In the genomic region with DNA sequence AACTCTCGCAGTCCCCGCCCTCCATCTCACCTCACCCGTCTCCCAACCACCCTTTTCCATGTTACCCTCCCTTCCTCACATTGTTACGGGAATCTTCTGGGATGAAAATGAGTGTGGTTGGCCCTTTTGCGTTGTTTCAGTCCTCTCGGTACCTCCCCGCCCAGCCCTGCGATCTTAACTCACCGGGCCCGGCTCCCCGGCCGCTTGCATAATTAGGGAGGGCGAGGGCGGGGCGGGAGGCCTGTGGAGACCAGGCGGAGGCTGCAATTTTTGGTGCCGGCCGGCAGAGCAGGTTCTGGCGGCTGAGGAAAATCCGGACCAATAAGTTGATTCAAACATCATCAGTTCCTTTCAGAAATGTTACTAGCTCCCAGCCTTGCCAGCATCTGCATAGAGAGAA, we compare ENCODE assay signal across 21 cellular contexts. TPM values are rescaled to one million over a fixed set of nuclear protein-coding genes. Genes with fewer than 3 reads are reported as not detected.
DNase-seq lines count a peak whose midpoint lies in the region; ATAC-seq, FAIRE-seq and TF ChIP-seq lines count a peak whose summit lies in the region.
"Had no signal": no experiment of that assay in that cellular context is flagged by ENCODE, and none has a peak within 500 bp of the region (broad histone marks: within the 10 kb centered on the region; RNA-seq: fewer than 3 reads in every experiment).

No MANE protein-coding gene starts in this region.

- no peaks in the 10 kb centered on the region for H3K36me3 ChIP-seq in K562 (ENCODE audit: control insufficient read depth, insufficient read depth, low read length)
- H3K36me3 ChIP-seq in iPS-15b (ENCODE audit: control insufficient read depth, insufficient read depth, low read length), result no peaks in the 10 kb centered on the region

- no peak overlapping the region for H3K27ac ChIP-seq in K562 (ENCODE audit: extremely low read depth, low read depth, low read length)
- no peak overlapping the region for H3K27ac ChIP-seq in substantia nigra (ENCODE audit: low read depth, low read length, poor library complexity, severe bottlenecking)
- H3K27ac ChIP-seq: VCaP had no signal

- BruUV-seq in K562 (replicated peaks; lab: Mats Ljungman, UMichigan), result no TSS peak

- peaks cover 89% of the 10 kb centered on the region for H3K27me3 Mint-ChIP-seq in activated naive CD4-positive, alpha-beta T cell treated with anti-CD3 and anti-CD28 coated beads, Interleukin-2, amount 10 ng/mL, durations not matched to agents 7 days and 5 days

- no peaks in the 10 kb centered on the region for H4K20me1 ChIP-seq in K562 (replicated peaks; ENCODE audit: control insufficient read depth, insufficient read depth, low read length)

- H3K4me3 Mint-ChIP-seq in activated naive CD4-positive, alpha-beta T cell treated with anti-CD3 and anti-CD28 coated beads, Interleukin-2, amount 10 ng/mL, durations not matched to agents 7 days and 5 days, result no peak overlapping the region
- H3K4me3 Mint-ChIP-seq: nephron progenitor cell had no signal

- H3K4me1 ChIP-seq in K562 (replicated peaks in 1 of 2; ENCODE audit: control insufficient read depth in 2 of 2, insufficient read depth in 2 of 2, low read length in 2 of 2) (peaks cover 2 to 12% of the 10 kb centered on the region in 2 experiments; a peak in 4 of 5 replicates), iPS-15b (ENCODE audit: control insufficient read depth, insufficient read depth, low read length) (peaks cover 12% of the 10 kb centered on the region)

- FAIRE-seq in K562 (lab: Jason Lieb, UNC), result no peak

- 0 out of 2 replicates have a peak overlapping the region, but pooled peaks have one; percentile 12 for H3K4me3 ChIP-seq in K562
- H3K4me3 ChIP-seq in iPS-15b (ENCODE audit: low read depth, low read length), result peak overlapping the region; percentile 18

- DNase-seq in HEK293T (ENCODE audit: extremely low spot score) (peak; percentile 54), K562 (ENCODE audit: extremely low read depth in 1 of 4, low spot score in 3 of 4) (peak; percentile 69 to 86 (median 75)), retina (peak; percentile 54), substantia nigra (lab: John Stamatoyannopoulos, UW) (no peak)
- DNase-seq in activated naive CD4-positive, alpha-beta T cell treated with anti-CD3 and anti-CD28 coated beads, Interleukin-2, amount 10 ng/mL, durations not matched to agents 7 days and 5 days, result no peak
- DNase-seq: activated CD8-positive, alpha-beta T cell treated with anti-CD3 and anti-CD28 coated beads, Interleukin-2, amount 10 ng/mL, durations not matched to agents 7 days and 5 days; COR-L47; effector CD4-positive, alpha-beta T cell; GF-D8; IMR-90; MV-4-11; NCI-H2081 treated with DMSO at 0.1 percent for 48 hours; NCI-H524; nephron progenitor cell; OCI-M1 had no signal

- peak overlapping the region; percentile 45 for H3K4me2 ChIP-seq in K562 (ENCODE audit: insufficient read depth, low read length)

- H3K4me1 Mint-ChIP-seq in activated naive CD4-positive, alpha-beta T cell treated with anti-CD3 and anti-CD28 coated beads, Interleukin-2, amount 10 ng/mL, durations not matched to agents 7 days and 5 days, result no peaks in the 10 kb centered on the region

- WGBS in K562 (ENCODE audit: insufficient coverage, low coverage, missing lambda C conversion rate), result 13% methylated on average over 20 of the region's 20 CpGs

- no peaks in the 10 kb centered on the region for H3K27me3 ChIP-seq in K562 (ENCODE audit: control insufficient read depth in 2 of 2, insufficient read depth in 2 of 2, low read length in 2 of 2)
- H3K27me3 ChIP-seq in iPS-15b (ENCODE audit: control insufficient read depth, insufficient read depth, low read length), result peaks cover 99% of the 10 kb centered on the region

- no peak for TF ChIP-seq EP300 in K562 (IDR thresholded peaks at IDR 0.05; ENCODE audit: low read length)

- POLR2A ChIA-PET in HEK293T (lab: Yijun Ruan, JAX) (no interaction called here), K562 (lab: Yijun Ruan, JAX) (interaction anchor here (0.8 to 1.5 kb wide), 3 partner anchors 14 to 31 kb away, joined by 3 read pairs; no protein-coding TSS in a partner anchor)

- H3K36me3 Mint-ChIP-seq in activated naive CD4-positive, alpha-beta T cell treated with anti-CD3 and anti-CD28 coated beads, Interleukin-2, amount 10 ng/mL, durations not matched to agents 7 days and 5 days, result peaks cover 2% of the 10 kb centered on the region

- TF ChIP-seq RAD21 in K562 (CRISPR knock-in tag; conservative IDR thresholded peaks at IDR 0.05 in 1 of 2, IDR thresholded peaks at IDR 0.05 in 1 of 2), result no peak

- H3K9me3 Mint-ChIP-seq in activated naive CD4-positive, alpha-beta T cell treated with anti-CD3 and anti-CD28 coated beads, Interleukin-2, amount 10 ng/mL, durations not matched to agents 7 days and 5 days, result no peaks in the 10 kb centered on the region
- H3K9me3 Mint-ChIP-seq: nephron progenitor cell had no signal

- ATAC-seq in K562, result peak; percentile 98
- ATAC-seq in GM18519 (IDR thresholded peaks at IDR 0.05; ENCODE audit: low FRiP score, unreplicated experiment), result no peak
- ATAC-seq in HG02623 (IDR thresholded peaks at IDR 0.05; ENCODE audit: unreplicated experiment), result no peak
- ATAC-seq: activated CD8-positive, alpha-beta T cell treated with anti-CD3 and anti-CD28 coated beads, Interleukin-2, amount 10 ng/mL, durations not matched to agents 7 days and 5 days had no signal

- in situ Hi-C loops in K562 (cut with MboI), result no loop called here

- H3K79me2 ChIP-seq in K562 (ENCODE audit: control insufficient read depth, insufficient read depth, low read length), result no peaks in the 10 kb centered on the region

- H3K9ac ChIP-seq in K562 (ENCODE audit: insufficient read depth in 1 of 2, low read depth in 2 of 2, low read length in 2 of 2) (peak overlapping the region; percentile 35 to 73; a peak in 2 of 4 replicates), iPS-15b (ENCODE audit: low read depth, low read length) (no peak overlapping the region)

- no peaks in the 10 kb centered on the region for H3K9me3 ChIP-seq in K562 (replicated peaks; ENCODE audit: control insufficient read depth, insufficient read depth, low read depth, low read length)
- no peaks in the 10 kb centered on the region for H3K9me3 ChIP-seq in iPS-15b (ENCODE audit: control insufficient read depth, insufficient read depth, low read length)

- intact Hi-C loops in K562 (cut with micrococcal nuclease), result no loop called here

- no peak for TF ChIP-seq POLR2A in K562 (conservative IDR thresholded peaks at IDR 0.05)

- no peak overlapping the region for H3K27ac Mint-ChIP-seq in activated naive CD4-positive, alpha-beta T cell treated with anti-CD3 and anti-CD28 coated beads, Interleukin-2, amount 10 ng/mL, durations not matched to agents 7 days and 5 days
- H3K27ac Mint-ChIP-seq: activated CD8-positive, alpha-beta T cell treated with anti-CD3 and anti-CD28 coated beads, Interleukin-2, amount 10 ng/mL, durations not matched to agents 7 days and 5 days; nephron progenitor cell had no signal

- 0 out of 6 replicates have a peak, but pooled peaks of 2 of the 3 experiments have one; percentile 6 to 15 for TF ChIP-seq CTCF in K562 (IDR thresholded peaks at IDR 0.05 in 2 of 3, conservative IDR thresholded peaks at IDR 0.05 in 1 of 3; ENCODE audit: insufficient read depth in 2 of 3, low read depth in 1 of 3, low read length in 3 of 3)

- no peaks in the 10 kb centered on the region for H3K9me1 ChIP-seq in K562 (ENCODE audit: control insufficient read depth, insufficient read depth, low read length)

- H2AFZ ChIP-seq in K562 (ENCODE audit: low read depth, low read length), result peak overlapping the region; percentile 75

- CTCF ChIA-PET in HEK293T (lab: Yijun Ruan, JAX) (no interaction called here), K562 (lab: Yijun Ruan, JAX; ENCODE audit: low intra/inter-chr PET ratio) (interaction anchor here (0.6 kb wide), 1 partner anchor 54 kb away, joined by 3 read pairs; no protein-coding TSS in a partner anchor)
- CTCF ChIA-PET in activated naive CD4-positive, alpha-beta T cell treated with anti-CD3 and anti-CD28 coated beads, Interleukin-2, amount 10 ng/mL, durations not matched to agents 7 days and 5 days (lab: Charles Lee), result no interaction called here

TF ChIP-seq in HEK293T, 16 proteins besides CTCF, POLR2A, EP300 and RAD21 (continues in another document):
- TF ChIP-seq BHLHE40 (IDR thresholded peaks at IDR 0.05; ENCODE audit: borderline replicate concordance), result no peak
- TF ChIP-seq L3MBTL2 (conservative IDR thresholded peaks at IDR 0.05), result no peak
- TF ChIP-seq ELF4 (IDR thresholded peaks at IDR 0.05), result no peak
- TF ChIP-seq NFRKB (IDR thresholded peaks at IDR 0.05), result no peak
- TF ChIP-seq LEF1 (IDR thresholded peaks at IDR 0.05; ENCODE audit: borderline replicate concordance), result no peak
- no peak for TF ChIP-seq SUZ12 (IDR thresholded peaks at IDR 0.05)
- TF ChIP-seq HDGF (IDR thresholded peaks at IDR 0.05; ENCODE audit: borderline replicate concordance), result no peak
- no peak for TF ChIP-seq SP1 (IDR thresholded peaks at IDR 0.05)

TF ChIP-seq in K562, 482 proteins besides CTCF, POLR2A, EP300 and RAD21 (continues in another document):
- TF ChIP-seq HMGN3 (IDR thresholded peaks at IDR 0.05; ENCODE audit: borderline replicate concordance, extremely low read depth, insufficient read length, low read depth, low read length) (peak; percentile 28), CBFA2T3 (IDR thresholded peaks at IDR 0.05) (no peak), ZNF282 (CRISPR knock-in tag; IDR thresholded peaks at IDR 0.05) (no peak), STAT5B (CRISPR knock-in tag; IDR thresholded peaks at IDR 0.05) (no peak), CEBPG (CRISPR knock-in tag; IDR thresholded peaks at IDR 0.05) (no peak), CEBPG (tag; conservative IDR thresholded peaks at IDR 0.05 in 1 of 2, IDR thresholded peaks at IDR 0.05 in 1 of 2) (peak in 1 of 2 experiments; percentile 32; a peak in 1 of 4 replicates)

RNA-seq across cellular contexts. Expression of a gene that starts 25.2 kb away (rescaled TPM):
- total RNA-seq in K562 (2011; cell fraction: chromatin; rRNA removed; ENCODE audit: low replicate concordance), result not detected in 2 replicates
- total RNA-seq in K562 (2011; cell fraction: nucleolus; rRNA removed), result not detected in 2 replicates
- total RNA-seq in K562 (2011; cell fraction: nucleoplasm; rRNA removed), result not detected in 2 replicates
- total RNA-seq in K562 (2014; rRNA removed) (not detected in 2 replicates), K562 (2014; rRNA removed; fragmentation: Illumina TruSeq; extraction: Trizol) (not detected in 2 replicates), K562 (2015; rRNA removed; fragmentation: Illumina TruSeq; extraction: Trizol) (not detected in 2 replicates), K562 (2021) (not detected in 2 replicates)
- polyA plus RNA-seq in K562 (2011; rRNA removed) (not detected in 2 replicates), K562 (2014; fragmentation: Illumina TruSeq; extraction: Trizol) (not detected in 2 replicates), K562 (2014; fragmentation: Nextera tagmentation; extraction: Ambion mirVana) (not detected), K562 (2014; rRNA removed) (not detected in 2 replicates)
- 0.01 TPM in 1 of 2 replicates, not detected in the other for polyA plus RNA-seq in K562 (2011; cell fraction: cytosol; rRNA removed)
- polyA plus RNA-seq in K562 (2011; cell fraction: nucleus; rRNA removed), result 0.06 TPM in 2 replicates
- 0.01 TPM in 1 of 2 replicates, not detected in the other for polyA plus RNA-seq in K562 (2012)
- polyA minus RNA-seq in K562 (2011; rRNA and poly(A)+ RNA removed), result not detected in 2 replicates
- polyA minus RNA-seq in K562 (2011; cell fraction: cytosol; rRNA and poly(A)+ RNA removed), result not detected in 2 replicates
- not detected in 2 replicates for polyA minus RNA-seq in K562 (2011; cell fraction: nucleus; rRNA and poly(A)+ RNA removed)
- total RNA-seq: activated CD8-positive, alpha-beta T cell treated with anti-CD3 and anti-CD28 coated beads, Interleukin-2, amount 10 ng/mL, durations not matched to agents 7 days and 5 days; fibroblast of villous mesenchyme; IMR-90; mesenteric fat pad had no signal
- polyA plus RNA-seq: IMR-90 had no signal

Comparison
In these comparisons a context has a peak if more than half of its experiments do, and no peak if none do; other contexts are left out.
1. DNase-seq: peak in HEK293T (single experiment), K562 (4 of 4) and retina (single experiment); none in activated naive CD4-positive, alpha-beta T cell treated with anti-CD3 and anti-CD28 coated beads, Interleukin-2, amount 10 ng/mL, durations not matched to agents 7 days and 5 days (single experiment) and substantia nigra (0 of 49).